ENCODE assay signal across 8 cellular contexts in genomic region chr3:48112108-48112791, GRCh38.
DNase-seq lines count a peak whose midpoint lies in the region; ATAC-seq and TF ChIP-seq lines count a peak whose summit lies in the region.
"Not testable (repeated sequence)": the region's sequence is repeated elsewhere in the genome, so short reads cannot be mapped to it uniquely, and the experiment has no call there.

No MANE protein-coding gene starts in this region.

- TF ChIP-seq CTCF in GM13976 (IDR thresholded peaks at IDR 0.05; ENCODE audit: borderline replicate concordance, control extremely low read depth, extremely low read depth, insufficient read depth, missing control alignments); fibroblast of villous mesenchyme (IDR thresholded peaks at IDR 0.05; ENCODE audit: insufficient read depth, low read depth, low read length): not testable (repeated sequence)

- DNase-seq in GM13976 (ENCODE audit: low spot score) (peak; percentile 77), RPMI7951 (ENCODE audit: low read depth) (peak; percentile 36), activated T-cell treated with anti-CD3 and anti-CD28 coated beads for 24 hours (ENCODE audit: low read depth) (peak; percentile 16), fibroblast of villous mesenchyme (ENCODE audit: low read depth) (peak; percentile 26)
- peak; percentile 24 to 72 for DNase-seq in stimulated activated effector memory CD8-positive, alpha-beta T cell treated with anti-CD3 and anti-CD28 coated beads, Interleukin-12 subunit alpha, Interleukin-12 subunit beta, amount 100 ng/mL, for 72 hours (ENCODE audit: low spot score in 2 of 2)

- H3K27ac Mint-ChIP-seq in stimulated activated effector memory CD8-positive, alpha-beta T cell treated with anti-CD3 and anti-CD28 coated beads, Interleukin-12 subunit alpha, Interleukin-12 subunit beta, amount 100 ng/mL, for 72 hours = not testable (repeated sequence)

- H3K4me1 Mint-ChIP-seq in stimulated activated effector memory CD8-positive, alpha-beta T cell treated with anti-CD3 and anti-CD28 coated beads, Interleukin-12 subunit alpha, Interleukin-12 subunit beta, amount 100 ng/mL, for 72 hours = peaks cover 16% of the 10 kb centered on the region

- ATAC-seq in GM19452 (IDR thresholded peaks at IDR 0.05; ENCODE audit: unreplicated experiment) = peak; percentile 94
- ATAC-seq in HG02763 (IDR thresholded peaks at IDR 0.05; ENCODE audit: unreplicated experiment) = peak; percentile 90
- ATAC-seq in HG03460 (IDR thresholded peaks at IDR 0.05; ENCODE audit: unreplicated experiment) = peak; percentile 91
- ATAC-seq in stimulated activated effector memory CD8-positive, alpha-beta T cell treated with anti-CD3 and anti-CD28 coated beads, Interleukin-12 subunit alpha, Interleukin-12 subunit beta, amount 100 ng/mL, for 72 hours = peak; percentile 98

- in situ Hi-C loops in GM13976 (cut with MboI; ENCODE audit: low sequenced_read_pairs, unreplicated experiment) = not testable (repeated sequence)

- H3K4me3 Mint-ChIP-seq in stimulated activated effector memory CD8-positive, alpha-beta T cell treated with anti-CD3 and anti-CD28 coated beads, Interleukin-12 subunit alpha, Interleukin-12 subunit beta, amount 100 ng/mL, for 72 hours = peak overlapping the region; percentile 15

- not testable (repeated sequence) for H3K4me3 ChIP-seq in fibroblast of villous mesenchyme (ENCODE audit: low read depth, low read length)

- H3K9me3 Mint-ChIP-seq in stimulated activated effector memory CD8-positive, alpha-beta T cell treated with anti-CD3 and anti-CD28 coated beads, Interleukin-12 subunit alpha, Interleukin-12 subunit beta, amount 100 ng/mL, for 72 hours = not testable (repeated sequence)

- H3K36me3 Mint-ChIP-seq in stimulated activated effector memory CD8-positive, alpha-beta T cell treated with anti-CD3 and anti-CD28 coated beads, Interleukin-12 subunit alpha, Interleukin-12 subunit beta, amount 100 ng/mL, for 72 hours = not testable (repeated sequence)

Comparison
In these comparisons a context has a peak if more than half of its experiments do, and no peak if none do; other contexts are left out.
1. DNase-seq: peak in every context shown above with its lines; median percentile 77 in GM13976; 48 in stimulated activated effector memory CD8-positive, alpha-beta T cell treated with anti-CD3 and anti-CD28 coated beads, Interleukin-12 subunit alpha, Interleukin-12 subunit beta, amount 100 ng/mL, for 72 hours; 36 in RPMI7951; 26 in fibroblast of villous mesenchyme; 16 in activated T-cell treated with anti-CD3 and anti-CD28 coated beads for 24 hours.